ENCODE assay signal across 1 cellular context in genomic region chr15:31740203-31740602, GRCh38.
A peak's percentile ranks its signal among the peaks of the same experiment; 100 is the strongest.
TF ChIP-seq lines count a peak whose summit lies in the region.

No MANE protein-coding gene starts in this region.

TF ChIP-seq in H1, 55 proteins besides CTCF, POLR2A, EP300 and RAD21 (continued from another document):
- TF ChIP-seq MAX (IDR thresholded peaks at IDR 0.05): peak; percentile 72
